ENCODE assay signal across 9 cellular contexts in the genomic region with DNA sequence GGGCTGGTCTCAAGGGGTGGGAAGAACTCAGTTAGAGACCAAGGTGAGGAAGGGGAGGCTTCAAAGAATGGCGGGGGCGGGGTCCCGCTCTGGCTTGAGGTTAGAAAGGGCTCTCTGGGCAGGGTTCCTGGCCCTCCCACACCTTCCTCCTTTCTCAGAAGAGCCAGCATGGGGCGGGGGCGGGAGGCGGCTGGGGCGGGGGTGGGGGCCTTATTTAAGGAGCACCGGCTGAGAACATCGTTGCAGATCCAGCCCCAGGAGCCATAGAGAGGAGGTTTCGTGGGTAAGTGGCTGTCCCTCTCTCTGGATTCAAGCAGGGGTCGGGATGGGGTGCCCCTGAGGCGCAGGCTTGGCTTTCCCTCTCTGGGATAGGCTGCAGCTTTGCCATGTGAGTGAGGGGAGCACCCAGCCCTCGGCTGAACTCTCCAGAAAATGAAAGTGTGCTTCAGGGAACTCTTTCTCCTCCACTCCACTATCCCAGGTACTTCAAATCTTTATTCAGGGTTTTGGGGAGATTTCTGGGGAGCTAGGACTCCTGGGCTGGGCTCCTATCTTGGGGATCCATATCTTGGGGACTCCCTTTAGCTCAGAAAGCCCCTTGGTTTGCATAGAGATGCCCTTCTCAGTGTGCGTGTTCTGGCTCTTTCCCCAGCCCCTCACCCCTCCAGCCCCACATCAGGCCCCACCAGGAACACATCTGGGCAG. TPM values are rescaled to one million over a fixed set of nuclear protein-coding genes. Genes with fewer than 3 reads are reported as not detected.
DNase-seq lines count a peak whose midpoint lies in the region; ATAC-seq, FAIRE-seq and TF ChIP-seq lines count a peak whose summit lies in the region.
"Had no signal": no experiment of that assay in that cellular context is flagged by ENCODE, and none has a peak within 500 bp of the region (broad histone marks: within the 10 kb centered on the region; RNA-seq: fewer than 3 reads in every experiment).

No MANE protein-coding gene starts in this region.

- peaks cover 6% of the 10 kb centered on the region for H3K4me1 ChIP-seq in Karpas-422 (ENCODE audit: low read length)
- H3K4me1 ChIP-seq in GM12878 (ENCODE audit: control insufficient read depth, insufficient read depth, low read length): peaks cover 22% of the 10 kb centered on the region

- SMC1A ChIA-PET in GM12878 (lab: Charles Lee; ENCODE audit: uncharacterized antibody, unreplicated experiment): interaction anchor here (0.8 to 5.5 kb wide), 7 partner anchors 11 to 63 kb away, joined by 3 to 42 read pairs (median 5); a partner anchor contains a TSS

- H3K36me3 Mint-ChIP-seq in nephron progenitor cell (ENCODE audit: low read depth): no peaks in the 10 kb centered on the region

- H3K9me2 ChIP-seq in Karpas-422 (replicated peaks; ENCODE audit: insufficient read depth, low read length): no peaks in the 10 kb centered on the region

- H4K20me1 ChIP-seq in Karpas-422 (ENCODE audit: insufficient read depth, low read depth, low read length) (no peaks in the 10 kb centered on the region), GM12878 (ENCODE audit: control insufficient read depth, insufficient read depth) (no peaks in the 10 kb centered on the region)

- peaks cover 64% of the 10 kb centered on the region for H3K4me1 Mint-ChIP-seq in nephron progenitor cell

- FAIRE-seq in GM12878 (lab: Jason Lieb, UNC): peak; percentile 41

- intact Hi-C loops in GM12878 (cut with micrococcal nuclease; ENCODE audit: unreplicated experiment): no loop called here

- H3K36me3 ChIP-seq in Karpas-422 (ENCODE audit: insufficient read depth, low read length) (no peaks in the 10 kb centered on the region), GM12878 (ENCODE audit: control insufficient read depth in 2 of 2, insufficient read depth in 2 of 2, low read length in 1 of 2) (no peaks in the 10 kb centered on the region)

- no peak for TF ChIP-seq RAD21 in GM12878 (IDR thresholded peaks at IDR 0.05; ENCODE audit: insufficient read depth, low read depth, low read length)

- 1% methylated on average over 14 of the region's 14 CpGs for WGBS in GM12878 (ENCODE audit: insufficient coverage, insufficient replicate concordance, low lambda C conversion rate, missing lambda C conversion rate)

- ATAC-seq in GM12878 (peak; percentile 8), HG03432 (IDR thresholded peaks at IDR 0.05; ENCODE audit: unreplicated experiment) (no peak), HG03139 (IDR thresholded peaks at IDR 0.05; ENCODE audit: unreplicated experiment) (no peak)

- no peak overlapping the region for H3K27ac ChIP-seq in Karpas-422 (ENCODE audit: low read length)
- peak overlapping the region; percentile 58 for H3K27ac ChIP-seq in GM12878 (ENCODE audit: control insufficient read depth, insufficient read depth)

- H3K4me3 Mint-ChIP-seq in nephron progenitor cell: peak overlapping the region; percentile 63

- no peaks in the 10 kb centered on the region for H3K27me3 Mint-ChIP-seq in nephron progenitor cell (ENCODE audit: low read depth, poor library complexity)

- DNase-seq in CD1c-positive myeloid dendritic cell (ENCODE audit: extremely low spot score): peak; percentile 89
- DNase-seq in Karpas-422: no peak
- DNase-seq in GM12878 (ENCODE audit: low read depth, low spot score): no peak
- DNase-seq in nephron progenitor cell: peak; percentile 52
- no peak for DNase-seq in kidney tubule cell (ENCODE audit: low spot score)
- DNase-seq in ACHN: no peak

- POLR2A ChIA-PET in GM12878 (lab: Charles Lee): interaction anchor here (0.5 to 5.5 kb wide), 8 partner anchors 13 to 156 kb away, joined by 3 to 42 read pairs (median 10); a partner anchor contains a TSS

- no peaks in the 10 kb centered on the region for H3K9me3 Mint-ChIP-seq in nephron progenitor cell

- in situ Hi-C loops in GM12878 (cut with MboI): no loop called here
- in situ Hi-C loops in ACHN (cut with HindIII; ENCODE audit: low pct_ligation_motif_present, low pct_unique_long_range_greater_than_20kb, low sequenced_read_pairs): no loop called here

- H2AFZ ChIP-seq in Karpas-422 (ENCODE audit: low read length) (no peak overlapping the region), GM12878 (ENCODE audit: control insufficient read depth, low read depth, low read length) (peak overlapping the region; percentile 85)

- H3K27ac Mint-ChIP-seq in nephron progenitor cell: peak overlapping the region; percentile 54

- TF ChIP-seq CTCF in GM12878 (IDR thresholded peaks at IDR 0.05 in 2 of 3, conservative IDR thresholded peaks at IDR 0.05 in 1 of 3; ENCODE audit: control insufficient read depth in 2 of 3, extremely low read depth in 1 of 3, insufficient read depth in 1 of 3, low read depth in 3 of 3, low read length in 3 of 3) (no peak), nephron progenitor cell (IDR thresholded peaks at IDR 0.05) (no peak)

- H3K4me2 ChIP-seq in Karpas-422 (ENCODE audit: low read depth, low read length, poor library complexity, severe bottlenecking): peak overlapping the region; percentile 29
- H3K4me2 ChIP-seq in GM12878 (ENCODE audit: control insufficient read depth, insufficient read depth): peak overlapping the region; percentile 97

- H3K27me3 ChIP-seq in Karpas-422 (ENCODE audit: low read length) (no peaks in the 10 kb centered on the region), GM12878 (replicated peaks in 1 of 2; ENCODE audit: control insufficient read depth in 2 of 2, insufficient read depth in 2 of 2, low read length in 1 of 2) (no peaks in the 10 kb centered on the region)

- TF ChIP-seq POLR2A in GM12878 (IDR thresholded peaks at IDR 0.05; ENCODE audit: low read depth, low read length): peak; percentile 73

- no peak for TF ChIP-seq EP300 in GM12878 (IDR thresholded peaks at IDR 0.05; ENCODE audit: borderline replicate concordance in 1 of 2, control insufficient read depth in 1 of 2, low read depth in 2 of 2, low read length in 2 of 2)

- H3K9me3 ChIP-seq in Karpas-422 (ENCODE audit: low read length) (no peaks in the 10 kb centered on the region), GM12878 (replicated peaks; ENCODE audit: control insufficient read depth, insufficient read depth, low read length) (no peaks in the 10 kb centered on the region)

- H3K4me3 ChIP-seq in Karpas-422 (ENCODE audit: low read length): no peak overlapping the region; the same call in 1 of the 2 replicates
- peak overlapping the region; percentile 74; the same call in 1 of the 2 replicates for H3K4me3 ChIP-seq in GM12878

- H3K9ac ChIP-seq in Karpas-422 (ENCODE audit: low read length): peak overlapping the region; percentile 51
- peak overlapping the region; percentile 70 for H3K9ac ChIP-seq in GM12878 (ENCODE audit: control insufficient read depth, insufficient read depth, low read length)

- CTCF ChIA-PET in GM12878 (lab: Yijun Ruan, JAX): interaction anchor here (0.7 to 2.6 kb wide), 11 partner anchors 13 to 209 kb away, joined by 3 to 8 read pairs (median 3); a partner anchor contains a TSS

- BruUV-seq in GM12878 (replicated peaks; lab: Mats Ljungman, UMichigan): no TSS peak

- peaks cover 13% of the 10 kb centered on the region for H3K79me2 ChIP-seq in Karpas-422 (ENCODE audit: low read length)
- H3K79me2 ChIP-seq in GM12878 (ENCODE audit: control insufficient read depth, insufficient read depth, low read length): peaks cover 11% of the 10 kb centered on the region

- RAD21 ChIA-PET in GM12878 (lab: Charles Lee; ENCODE audit: unreplicated experiment): interaction anchor here (0.6 to 3.0 kb wide), 5 partner anchors 15 to 308 kb away, joined by 4 to 16 read pairs (median 6); a partner anchor contains a TSS

RNA-seq across cellular contexts. Expression of a gene that starts 3.3 kb away (rescaled TPM):
- 27.1 and 34.1 TPM in 2 replicates for total RNA-seq in Karpas-422 (2014; rRNA removed; shearing (Covaris generic); ENCODE audit: low replicate concordance)
- 12.4 and 13.3 TPM in 2 replicates for total RNA-seq in GM12878 (2013; cell fraction: nucleolus; rRNA removed)
- total RNA-seq in GM12878 (2014; rRNA removed) (66.5 and 67.6 TPM in 2 replicates), GM12878 (2014; rRNA removed; fragmentation: Illumina TruSeq; extraction: Trizol) (47.8 and 49.6 TPM in 2 replicates), GM12878 (2021) (82.5 and 85.5 TPM in 2 replicates)
- polyA plus RNA-seq in GM12878 (2011; ENCODE audit: low read depth): 23.2 TPM
- polyA plus RNA-seq in GM12878 (2011; rRNA removed) (21.7 and 31.5 TPM in 2 replicates), GM12878 (2014; fragmentation: Illumina TruSeq; extraction: Trizol) (34.4 and 84.2 TPM in 2 replicates), GM12878 (2014; fragmentation: Nextera tagmentation; extraction: Ambion mirVana) (10 to 100 TPM; 20.4 to 45.2 TPM), GM12878 (2014; rRNA removed) (75.9 and 88.0 TPM in 2 replicates), GM12878 (2016; fragmentation: Nextera tagmentation; extraction: Ambion mirVana) (100 to 1,000 TPM; 116 to 121 TPM)
- 88.8 and 91.7 TPM in 2 replicates for polyA plus RNA-seq in GM12878 (2011; cell fraction: cytosol; rRNA removed)
- 81.7 and 82.8 TPM in 2 replicates for polyA plus RNA-seq in GM12878 (2011; cell fraction: nucleus; rRNA removed)
- polyA plus RNA-seq in GM12878 (2012): 53.7 and 56.5 TPM in 2 replicates
- 8.9 and 26.7 TPM in 2 replicates for polyA minus RNA-seq in GM12878 (2011; rRNA and poly(A)+ RNA removed)
- 10.2 and 11.4 TPM in 2 replicates for polyA minus RNA-seq in GM12878 (2011; cell fraction: cytosol; rRNA and poly(A)+ RNA removed)
- 7.9 and 8.4 TPM in 2 replicates for polyA minus RNA-seq in GM12878 (2011; cell fraction: nucleus; rRNA and poly(A)+ RNA removed)

RNA-seq across cellular contexts. Expression of a gene that starts 15.0 kb away (rescaled TPM):
- total RNA-seq in Karpas-422 (2014; rRNA removed; shearing (Covaris generic); ENCODE audit: low replicate concordance): 2.4 and 3.6 TPM in 2 replicates
- 2.2 TPM in 2 replicates for total RNA-seq in GM12878 (2013; cell fraction: nucleolus; rRNA removed)
- total RNA-seq in GM12878 (2014; rRNA removed) (13.8 and 14.4 TPM in 2 replicates), GM12878 (2014; rRNA removed; fragmentation: Illumina TruSeq; extraction: Trizol) (1.8 and 1.9 TPM in 2 replicates), GM12878 (2021) (13.5 and 14.7 TPM in 2 replicates)
- 2.1 TPM for polyA plus RNA-seq in GM12878 (2011; ENCODE audit: low read depth)
- polyA plus RNA-seq in GM12878 (2011; rRNA removed) (1.3 and 3.1 TPM in 2 replicates), GM12878 (2014; fragmentation: Illumina TruSeq; extraction: Trizol) (0.11 and 0.54 TPM in 2 replicates), GM12878 (2014; fragmentation: Nextera tagmentation; extraction: Ambion mirVana) (under 1 TPM; 0.13 to 0.66 TPM), GM12878 (2014; rRNA removed) (12.6 and 15.3 TPM in 2 replicates), GM12878 (2016; fragmentation: Nextera tagmentation; extraction: Ambion mirVana) (10 to 100 TPM; 19.5 to 21.3 TPM)
- polyA plus RNA-seq in GM12878 (2011; cell fraction: cytosol; rRNA removed): 9.5 and 16.7 TPM in 2 replicates
- polyA plus RNA-seq in GM12878 (2011; cell fraction: nucleus; rRNA removed): 24.6 and 34.7 TPM in 2 replicates
- polyA plus RNA-seq in GM12878 (2012): 5.9 and 7.7 TPM in 2 replicates
- polyA minus RNA-seq in GM12878 (2011; rRNA and poly(A)+ RNA removed): 0.73 and 1.8 TPM in 2 replicates
- 2.9 TPM in 2 replicates for polyA minus RNA-seq in GM12878 (2011; cell fraction: cytosol; rRNA and poly(A)+ RNA removed)
- polyA minus RNA-seq in GM12878 (2011; cell fraction: nucleus; rRNA and poly(A)+ RNA removed): 3.0 and 3.5 TPM in 2 replicates

RNA-seq across cellular contexts. Expression of a gene that starts 15.7 kb away (rescaled TPM):
- 0.78 TPM in 1 of 2 replicates, not detected in the other for total RNA-seq in Karpas-422 (2014; rRNA removed; shearing (Covaris generic); ENCODE audit: low replicate concordance)
- total RNA-seq in GM12878 (2013; cell fraction: nucleolus; rRNA removed): 0.69 and 0.98 TPM in 2 replicates
- total RNA-seq in GM12878 (2014; rRNA removed) (0.60 and 1.1 TPM in 2 replicates), GM12878 (2014; rRNA removed; fragmentation: Illumina TruSeq; extraction: Trizol) (0.09 TPM in 1 of 2 replicates, not detected in the other), GM12878 (2021) (0.19 and 0.33 TPM in 2 replicates)
- polyA plus RNA-seq in GM12878 (2011; ENCODE audit: low read depth): not detected
- polyA plus RNA-seq in GM12878 (2011; rRNA removed) (0.06 and 0.11 TPM in 2 replicates), GM12878 (2014; fragmentation: Illumina TruSeq; extraction: Trizol) (0.29 TPM in 2 replicates), GM12878 (2014; fragmentation: Nextera tagmentation; extraction: Ambion mirVana) (under 1 TPM; 0.06 to 0.07 TPM), GM12878 (2014; rRNA removed) (0.49 and 0.65 TPM in 2 replicates), GM12878 (2016; fragmentation: Nextera tagmentation; extraction: Ambion mirVana) (under 1 TPM; 0.34 to 0.63 TPM)
- polyA plus RNA-seq in GM12878 (2011; cell fraction: cytosol; rRNA removed): 0.31 and 0.35 TPM in 2 replicates
- polyA plus RNA-seq in GM12878 (2011; cell fraction: nucleus; rRNA removed): 0.36 and 0.92 TPM in 2 replicates
- 0.76 and 1.3 TPM in 2 replicates for polyA plus RNA-seq in GM12878 (2012)
- polyA minus RNA-seq in GM12878 (2011; rRNA and poly(A)+ RNA removed): 0.80 and 2.3 TPM in 2 replicates
- 1.1 TPM in 1 of 2 replicates, not detected in the other for polyA minus RNA-seq in GM12878 (2011; cell fraction: cytosol; rRNA and poly(A)+ RNA removed)
- polyA minus RNA-seq in GM12878 (2011; cell fraction: nucleus; rRNA and poly(A)+ RNA removed): 2.2 and 4.5 TPM in 2 replicates
- total RNA-seq: subcutaneous adipose tissue had no signal

RNA-seq across cellular contexts. Expression of a gene that starts 17.1 kb away (rescaled TPM):
- total RNA-seq in Karpas-422 (2014; rRNA removed; shearing (Covaris generic); ENCODE audit: low replicate concordance): 0.19 and 0.61 TPM in 2 replicates
- total RNA-seq in GM12878 (2013; cell fraction: nucleolus; rRNA removed): 0.83 and 1.1 TPM in 2 replicates
- total RNA-seq in GM12878 (2014; rRNA removed) (0.11 and 0.27 TPM in 2 replicates), GM12878 (2014; rRNA removed; fragmentation: Illumina TruSeq; extraction: Trizol) (0.09 and 0.18 TPM in 2 replicates), GM12878 (2021) (0.16 and 0.56 TPM in 2 replicates)
- 0.41 TPM for polyA plus RNA-seq in GM12878 (2011; ENCODE audit: low read depth)
- polyA plus RNA-seq in GM12878 (2011; rRNA removed) (0.41 and 0.55 TPM in 2 replicates), GM12878 (2014; fragmentation: Illumina TruSeq; extraction: Trizol) (0.16 TPM in 1 of 2 replicates, not detected in the other), GM12878 (2014; fragmentation: Nextera tagmentation; extraction: Ambion mirVana) (not detected), GM12878 (2014; rRNA removed) (0.25 and 0.77 TPM in 2 replicates), GM12878 (2016; fragmentation: Nextera tagmentation; extraction: Ambion mirVana) (1 to 10 TPM; 1.7 to 2.0 TPM)
- polyA plus RNA-seq in GM12878 (2011; cell fraction: cytosol; rRNA removed): 0.43 and 0.57 TPM in 2 replicates
- polyA plus RNA-seq in GM12878 (2011; cell fraction: nucleus; rRNA removed): 3.5 and 3.8 TPM in 2 replicates
- 2.1 and 2.8 TPM in 2 replicates for polyA plus RNA-seq in GM12878 (2012)
- polyA minus RNA-seq in GM12878 (2011; rRNA and poly(A)+ RNA removed): 0.93 and 0.95 TPM in 2 replicates
- not detected in 2 replicates for polyA minus RNA-seq in GM12878 (2011; cell fraction: cytosol; rRNA and poly(A)+ RNA removed)
- polyA minus RNA-seq in GM12878 (2011; cell fraction: nucleus; rRNA and poly(A)+ RNA removed): 1.1 TPM in 2 replicates

RNA-seq across cellular contexts. Expression of a gene that starts 40.2 kb away (rescaled TPM):
- total RNA-seq in Karpas-422 (2014; rRNA removed; shearing (Covaris generic); ENCODE audit: low replicate concordance): 3.1 and 7.4 TPM in 2 replicates
- total RNA-seq in GM12878 (2013; cell fraction: nucleolus; rRNA removed): 150 and 171 TPM in 2 replicates
- total RNA-seq in GM12878 (2014; rRNA removed) (108 and 111 TPM in 2 replicates), GM12878 (2014; rRNA removed; fragmentation: Illumina TruSeq; extraction: Trizol) (42.4 and 43.7 TPM in 2 replicates), GM12878 (2021) (144 and 145 TPM in 2 replicates)
- polyA plus RNA-seq in GM12878 (2011; ENCODE audit: low read depth): 33.4 TPM
- polyA plus RNA-seq in GM12878 (2011; rRNA removed) (62.4 and 113 TPM in 2 replicates), GM12878 (2014; fragmentation: Illumina TruSeq; extraction: Trizol) (49.9 and 56.4 TPM in 2 replicates), GM12878 (2014; fragmentation: Nextera tagmentation; extraction: Ambion mirVana) (1 to 10 TPM in 1 of 2 experiments, under 1 TPM in 1; 0.56 to 1.3 TPM), GM12878 (2014; rRNA removed) (109 and 119 TPM in 2 replicates), GM12878 (2016; fragmentation: Nextera tagmentation; extraction: Ambion mirVana) (10 to 100 TPM; 31.4 to 32.0 TPM)
- 110 and 124 TPM in 2 replicates for polyA plus RNA-seq in GM12878 (2011; cell fraction: cytosol; rRNA removed)
- 571 and 613 TPM in 2 replicates for polyA plus RNA-seq in GM12878 (2011; cell fraction: nucleus; rRNA removed)
- 106 and 129 TPM in 2 replicates for polyA plus RNA-seq in GM12878 (2012)
- polyA minus RNA-seq in GM12878 (2011; rRNA and poly(A)+ RNA removed): 60.3 and 69.0 TPM in 2 replicates
- 39.0 and 44.4 TPM in 2 replicates for polyA minus RNA-seq in GM12878 (2011; cell fraction: cytosol; rRNA and poly(A)+ RNA removed)
- 74.0 and 110 TPM in 2 replicates for polyA minus RNA-seq in GM12878 (2011; cell fraction: nucleus; rRNA and poly(A)+ RNA removed)

Comparison
In these comparisons a context has a peak if more than half of its experiments do, and no peak if none do; other contexts are left out.
1. DNase-seq: peak in CD1c-positive myeloid dendritic cell (single experiment) and nephron progenitor cell (single experiment); none in Karpas-422 (single experiment), GM12878 (single experiment), kidney tubule cell (single experiment) and ACHN (single experiment).